31 cellular contexts compared by ENCODE assay signal in the genomic region with DNA sequence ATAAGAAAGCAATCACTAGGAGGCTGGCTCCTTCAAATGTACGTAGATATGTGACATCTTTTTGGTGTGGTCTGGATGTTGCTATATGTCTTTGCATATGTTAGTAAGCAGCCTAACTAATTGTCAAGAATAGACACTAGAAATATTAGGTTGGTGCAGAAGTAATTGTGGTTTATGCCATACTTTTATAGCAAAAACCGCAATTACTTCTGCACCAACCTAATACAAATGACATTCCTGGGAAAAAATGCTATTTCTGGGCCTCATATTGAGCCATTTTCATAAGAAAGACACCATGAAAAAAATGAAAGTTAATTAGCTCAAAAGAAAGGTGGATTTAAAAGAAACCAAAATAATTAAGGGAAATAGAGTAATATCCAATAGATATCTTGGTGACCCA.
DNase-seq lines count a peak whose midpoint lies in the region; ATAC-seq, FAIRE-seq and TF ChIP-seq lines count a peak whose summit lies in the region.
"Had no signal": no experiment of that assay in that cellular context is flagged by ENCODE, and none has a peak within 500 bp of the region (broad histone marks: within the 10 kb centered on the region; RNA-seq: fewer than 3 reads in every experiment).

No MANE protein-coding gene starts in this region.

- H3K9me3 ChIP-seq in HepG2 (ENCODE audit: low read length) (peaks cover 42% of the 10 kb centered on the region), right lobe of liver (no peaks in the 10 kb centered on the region)
- H3K9me3 ChIP-seq: A549; BE2C; BLaER1; BLaER1 treated with 17β-estradiol and CSF1 and Interleukin-3, amounts not matched to agents 10 nM and 100 nM; Caco-2 had no signal

- ATAC-seq in HepG2 (no peak), right lobe of liver (no peak)
- ATAC-seq: A549; CD8-positive, alpha-beta T cell had no signal

- H3K9ac ChIP-seq in HepG2 (ENCODE audit: insufficient read depth, low read depth, low read length), result no peak overlapping the region
- H3K9ac ChIP-seq: BLaER1; BLaER1 treated with 17β-estradiol and CSF1 and Interleukin-3, amounts not matched to agents 10 nM and 100 nM had no signal

- H3K4me3 ChIP-seq in HepG2 (replicated peaks in 1 of 3; ENCODE audit: insufficient read depth in 1 of 3, low read depth in 2 of 3, low read length in 3 of 3) (no peak overlapping the region), right lobe of liver (no peak overlapping the region)
- H3K4me3 ChIP-seq: A549; BLaER1; BLaER1 treated with 17β-estradiol and CSF1 and Interleukin-3, amounts not matched to agents 10 nM and 100 nM had no signal

- no TSS peak for BruUV-seq in HepG2 (replicated peaks; lab: Mats Ljungman, UMichigan)

- POLR2A ChIA-PET in HepG2 (lab: Yijun Ruan, JAX) (no interaction called here), HEK293T (lab: Yijun Ruan, JAX) (no interaction called here)

- no peaks in the 10 kb centered on the region for H3K36me3 ChIP-seq in HepG2 (replicated peaks in 1 of 2; ENCODE audit: control insufficient read depth in 1 of 2, insufficient read depth in 2 of 2, low read length in 2 of 2)
- H3K36me3 ChIP-seq in right lobe of liver, result no peaks in the 10 kb centered on the region
- H3K36me3 ChIP-seq: BE2C; BLaER1; BLaER1 treated with 17β-estradiol and CSF1 and Interleukin-3, amounts not matched to agents 10 nM and 100 nM had no signal

- H4K20me1 ChIP-seq in HepG2 (ENCODE audit: insufficient read depth, low read length), result no peaks in the 10 kb centered on the region
- H4K20me1 ChIP-seq: BLaER1; BLaER1 treated with 17β-estradiol and CSF1 and Interleukin-3, amounts not matched to agents 10 nM and 100 nM had no signal

- DNase-seq in HepG2 (ENCODE audit: low spot score) (no peak), right lobe of liver (no peak), HEK293T (ENCODE audit: extremely low spot score) (no peak), midbrain (lab: John Stamatoyannopoulos, UW) (no peak)
- DNase-seq: 8988T; ACHN; AML-193; BE2C; C1 segment of cervical spinal cord; Caco-2; Calu3; CD4-positive, alpha-beta memory T cell; CD4-positive, alpha-beta T cell; CD4-positive, CD25-positive, alpha-beta regulatory T cell; CD8-positive, alpha-beta memory T cell; CD8-positive, alpha-beta T cell; COR-L47; DMS 273 treated with DMSO at 0.1 percent for 48 hours; DMS153; DMS53; DMS79; DMS79 treated with DMSO at 0.1 percent for 48 hours; DND-41; EL had no signal

- WGBS in HepG2 (ENCODE audit: low lambda C conversion rate), result 4% methylated on average over 2 of the region's 2 CpGs
- 48% methylated on average over 2 of the region's 2 CpGs for WGBS in right lobe of liver (ENCODE audit: insufficient coverage, low coverage, low lambda C conversion rate, missing lambda C conversion rate)

- TF ChIP-seq RAD21 in HepG2 (CRISPR knock-in tag; IDR thresholded peaks at IDR 0.05), result no peak

- TF ChIP-seq EP300 in HepG2 (IDR thresholded peaks at IDR 0.05; ENCODE audit: low read depth in 2 of 2, low read length in 2 of 2) (no peak), HepG2 (CRISPR knock-in tag; IDR thresholded peaks at IDR 0.05; ENCODE audit: borderline replicate concordance) (no peak)

- no peaks in the 10 kb centered on the region for H3K27me3 ChIP-seq in HepG2 (ENCODE audit: control insufficient read depth in 1 of 2, insufficient read depth in 2 of 2, low read length in 2 of 2)
- no peaks in the 10 kb centered on the region for H3K27me3 ChIP-seq in right lobe of liver
- H3K27me3 ChIP-seq: BE2C; BLaER1; BLaER1 treated with 17β-estradiol and CSF1 and Interleukin-3, amounts not matched to agents 10 nM and 100 nM had no signal

- in situ Hi-C loops in HepG2 (cut with HindIII; ENCODE audit: extremely low pct_ligation_motif_present, low pct_unique_long_range_greater_than_20kb), result no loop called here

- intact Hi-C loops in HepG2 (cut with micrococcal nuclease; ENCODE audit: unreplicated experiment), result no loop called here
- intact Hi-C loops in right lobe of liver (cut with DNase I), result no loop called here

- H3K4me2 ChIP-seq in HepG2 (ENCODE audit: low read depth, low read length), result no peak overlapping the region
- H3K4me2 ChIP-seq: A549; BLaER1; BLaER1 treated with 17β-estradiol and CSF1 and Interleukin-3, amounts not matched to agents 10 nM and 100 nM had no signal

- no peak for TF ChIP-seq CTCF in HepG2 (CRISPR knock-in tag; IDR thresholded peaks at IDR 0.05)
- no peak for TF ChIP-seq CTCF in right lobe of liver (IDR thresholded peaks at IDR 0.05)

- FAIRE-seq in HepG2 (lab: Jason Lieb, UNC), result no peak
- FAIRE-seq: A204.1, A549, D721Med had no signal

- CTCF ChIA-PET in HepG2 (lab: Yijun Ruan, JAX; ENCODE audit: low intra/inter-chr PET ratio, low total read pairs), result no interaction called here
- CTCF ChIA-PET in HEK293T (lab: Yijun Ruan, JAX), result no interaction called here

- H3K4me1 ChIP-seq in HepG2 (ENCODE audit: insufficient read depth, low read length) (no peaks in the 10 kb centered on the region), right lobe of liver (no peaks in the 10 kb centered on the region)
- H3K4me1 ChIP-seq: A549; BE2C; BLaER1; BLaER1 treated with 17β-estradiol and CSF1 and Interleukin-3, amounts not matched to agents 10 nM and 100 nM; Caco-2 had no signal

- H3K27ac ChIP-seq in HepG2 (ENCODE audit: extremely low read length, insufficient read depth, low read length) (no peak overlapping the region), right lobe of liver (no peak overlapping the region)
- H3K27ac ChIP-seq: 22Rv1; A549; BLaER1; BLaER1 treated with 17β-estradiol and CSF1 and Interleukin-3, amounts not matched to agents 10 nM and 100 nM; C4-2B had no signal

- no peak for TF ChIP-seq POLR2A in HepG2 (IDR thresholded peaks at IDR 0.05; ENCODE audit: insufficient read depth in 1 of 2, low read depth in 2 of 2, low read length in 2 of 2)
- no peak for TF ChIP-seq POLR2A in right lobe of liver (IDR thresholded peaks at IDR 0.05)

- H2AFZ ChIP-seq in HepG2 (ENCODE audit: low read length), result no peak overlapping the region

- no peaks in the 10 kb centered on the region for H3K79me2 ChIP-seq in HepG2 (ENCODE audit: insufficient read depth, low read length)

TF ChIP-seq in HepG2, 621 proteins besides CTCF, POLR2A, EP300 and RAD21 (continues in another document):
- TF ChIP-seq, protein P1, sequence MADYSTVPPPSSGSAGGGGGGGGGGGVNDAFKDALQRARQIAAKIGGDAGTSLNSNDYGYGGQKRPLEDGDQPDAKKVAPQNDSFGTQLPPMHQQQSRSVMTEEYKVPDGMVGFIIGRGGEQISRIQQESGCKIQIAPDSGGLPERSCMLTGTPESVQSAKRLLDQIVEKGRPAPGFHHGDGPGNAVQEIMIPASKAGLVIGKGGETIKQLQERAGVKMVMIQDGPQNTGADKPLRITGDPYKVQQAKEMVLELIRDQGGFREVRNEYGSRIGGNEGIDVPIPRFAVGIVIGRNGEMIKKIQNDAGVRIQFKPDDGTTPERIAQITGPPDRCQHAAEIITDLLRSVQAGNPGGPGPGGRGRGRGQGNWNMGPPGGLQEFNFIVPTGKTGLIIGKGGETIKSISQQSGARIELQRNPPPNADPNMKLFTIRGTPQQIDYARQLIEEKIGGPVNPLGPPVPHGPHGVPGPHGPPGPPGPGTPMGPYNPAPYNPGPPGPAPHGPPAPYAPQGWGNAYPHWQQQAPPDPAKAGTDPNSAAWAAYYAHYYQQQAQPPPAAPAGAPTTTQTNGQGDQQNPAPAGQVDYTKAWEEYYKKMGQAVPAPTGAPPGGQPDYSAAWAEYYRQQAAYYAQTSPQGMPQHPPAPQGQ (CRISPR knock-in tag; IDR thresholded peaks at IDR 0.05; ENCODE audit: borderline replicate concordance), result no peak

TF ChIP-seq in HEK293T, 16 proteins besides CTCF, POLR2A, EP300 and RAD21:
- TF ChIP-seq FOXM1 (IDR thresholded peaks at IDR 0.05; ENCODE audit: borderline replicate concordance), result no peak
- TF ChIP-seq FOXK2 (IDR thresholded peaks at IDR 0.05), result no peak
- TF ChIP-seq ELF4 (IDR thresholded peaks at IDR 0.05), result peak; percentile 55
